8 cellular contexts compared by ENCODE assay signal in genomic region chr6:3023663-3024483, GRCh38. TPM values are rescaled to one million over a fixed set of nuclear protein-coding genes. Genes with fewer than 3 reads are reported as not detected.
DNase-seq lines count a peak whose midpoint lies in the region; ATAC-seq and TF ChIP-seq lines count a peak whose summit lies in the region.

No MANE protein-coding gene starts in this region.

- POLR2A ChIA-PET in IMR-90 (lab: Charles Lee; ENCODE audit: unreplicated experiment) = interaction anchor here (1.1 kb wide), 2 partner anchors 22 to 25 kb away, joined by 3 to 6 read pairs; no protein-coding TSS in a partner anchor

- peaks cover 17% of the 10 kb centered on the region for H3K36me3 Mint-ChIP-seq in activated naive CD4-positive, alpha-beta T cell treated with anti-CD3 and anti-CD28 coated beads for 36 hours (ENCODE audit: low read depth)

- H3K4me1 ChIP-seq in DND-41 (ENCODE audit: insufficient read depth, low read length) (peaks cover 62% of the 10 kb centered on the region), IMR-90 (ENCODE audit: control insufficient read depth, insufficient read depth, low read length) (peaks cover 12% of the 10 kb centered on the region), SJSA1 (replicated peaks) (peaks cover 24% of the 10 kb centered on the region), psoas muscle (peaks cover 46% of the 10 kb centered on the region), urinary bladder (ENCODE audit: insufficient read depth) (peaks cover 2% of the 10 kb centered on the region)

- H3K79me2 ChIP-seq in DND-41 (ENCODE audit: insufficient read depth, low read length) = peaks cover 15% of the 10 kb centered on the region

- H3K27ac Mint-ChIP-seq in activated naive CD4-positive, alpha-beta T cell treated with anti-CD3 and anti-CD28 coated beads for 36 hours = peak overlapping the region; percentile 80

- H4K20me1 ChIP-seq in DND-41 (ENCODE audit: insufficient read depth, low read length) (no peaks in the 10 kb centered on the region), IMR-90 (ENCODE audit: insufficient read depth, low read length) (no peaks in the 10 kb centered on the region)

- H3K4me3 ChIP-seq in DND-41 (ENCODE audit: low read depth in 1 of 2, low read length in 2 of 2) (peak overlapping the region; percentile 23 to 60; a peak in 3 of 4 replicates), IMR-90 (ENCODE audit: insufficient read depth, low read depth, low read length) (peak overlapping the region; percentile 31), SJSA1 (peak overlapping the region; percentile 6; the same call in 1 of the 2 replicates), psoas muscle (peak overlapping the region; percentile 72), urinary bladder (ENCODE audit: low read depth, low read length) (peak overlapping the region; percentile 37)

- no peak for TF ChIP-seq RAD21 in IMR-90 (IDR thresholded peaks at IDR 0.05; ENCODE audit: low read length)

- H3K36me3 ChIP-seq in DND-41 (ENCODE audit: insufficient read depth, low read length) = peaks cover 4% of the 10 kb centered on the region; the same call in 1 of the 2 replicates
- H3K36me3 ChIP-seq in IMR-90 (ENCODE audit: control insufficient read depth, insufficient read depth, low read length) = no peaks in the 10 kb centered on the region
- H3K36me3 ChIP-seq in SJSA1 = peaks cover 12% of the 10 kb centered on the region
- H3K36me3 ChIP-seq in psoas muscle (ENCODE audit: insufficient read depth in 1 of 2, low read depth in 1 of 2) = peaks cover 0 to 24% of the 10 kb centered on the region in 2 donors
- H3K36me3 ChIP-seq in urinary bladder (ENCODE audit: insufficient read depth) = no peaks in the 10 kb centered on the region

- H3K79me1 ChIP-seq in IMR-90 (ENCODE audit: low read depth in 1 of 2, low read length in 2 of 2) = peaks cover 16 to 26% of the 10 kb centered on the region in 2 experiments

- H2BK15ac ChIP-seq in IMR-90 (ENCODE audit: low read depth, low read length) = peak overlapping the region; percentile 97

- peak overlapping the region; percentile 97 to 100 for H4K8ac ChIP-seq in IMR-90 (ENCODE audit: low read depth in 2 of 2, low read length in 2 of 2)

- H3K27me3 ChIP-seq in DND-41 (ENCODE audit: insufficient read depth, low read length, poor library complexity) = no peaks in the 10 kb centered on the region
- no peaks in the 10 kb centered on the region for H3K27me3 ChIP-seq in IMR-90 (ENCODE audit: control insufficient read depth, insufficient read depth, low read length)
- H3K27me3 ChIP-seq in SJSA1 (replicated peaks) = no peaks in the 10 kb centered on the region
- H3K27me3 ChIP-seq in psoas muscle (ENCODE audit: insufficient read depth in 3 of 3, low read length in 2 of 3) = no peaks in the 10 kb centered on the region

- peak overlapping the region; percentile 99 for H3K4ac ChIP-seq in IMR-90 (ENCODE audit: low read depth, low read length)

- H4K5ac ChIP-seq in IMR-90 (ENCODE audit: low read depth, low read length) = peak overlapping the region; percentile 99

- WGBS in IMR-90 (ENCODE audit: extremely low coverage in 2 of 2, insufficient read length in 1 of 2), 2 experiments = 82% methylated on average over 10 of the region's 32 CpGs; no CpG with 5 or more reads in 1 of the 2 experiments
- 12 to 35% (median 14%) methylated on average over 32 of the region's 32 CpGs for WGBS in psoas muscle, 3 donors
- 45% methylated on average over 32 of the region's 32 CpGs for WGBS in urinary bladder

- TF ChIP-seq CTCF in DND-41 (IDR thresholded peaks at IDR 0.05; ENCODE audit: borderline replicate concordance, extremely low read depth, low read length, poor library complexity, severe bottlenecking) = no peak
- no peak for TF ChIP-seq CTCF in IMR-90 (conservative IDR thresholded peaks at IDR 0.05; ENCODE audit: low read depth, low read length)
- TF ChIP-seq CTCF in psoas muscle (IDR thresholded peaks at IDR 0.05) = no peak

- peak overlapping the region; percentile 96 for H2BK120ac ChIP-seq in IMR-90 (ENCODE audit: low read depth, low read length)

- CTCF ChIA-PET in IMR-90 (lab: Yijun Ruan, JAX) = interaction anchor here (0.5 to 1.1 kb wide), 2 partner anchors 22 to 892 kb away, joined by 3 read pairs; no protein-coding TSS in a partner anchor
- CTCF ChIA-PET in activated naive CD4-positive, alpha-beta T cell treated with anti-CD3 and anti-CD28 coated beads for 36 hours (lab: Charles Lee) = interaction anchor here (0.6 to 1.2 kb wide), 3 partner anchors 12 to 437 kb away, joined by 3 to 4 read pairs (median 3); no protein-coding TSS in a partner anchor

- peak; percentile 85 for ATAC-seq in DND-41 (ENCODE audit: insufficient read depth, low read depth)
- peak; percentile 80 for ATAC-seq in GM21576 (IDR thresholded peaks at IDR 0.05; ENCODE audit: unreplicated experiment)
- ATAC-seq in IMR-90 (ENCODE audit: low read depth) = peak; percentile 95
- ATAC-seq in psoas muscle = peak; percentile 93 to 94 (median 94)

- BruUV-seq in IMR-90 (replicated peaks; lab: Mats Ljungman, UMichigan) = no TSS peak

- H3K18ac ChIP-seq in IMR-90 (ENCODE audit: low read depth, low read length) = peak overlapping the region; percentile 93

- peak overlapping the region; percentile 66 for H2AFZ ChIP-seq in DND-41 (ENCODE audit: low read depth, low read length)
- H2AFZ ChIP-seq in IMR-90 (replicated peaks; ENCODE audit: low read length, poor library complexity) = peak overlapping the region; percentile 96

- H3K9me3 Mint-ChIP-seq in activated naive CD4-positive, alpha-beta T cell treated with anti-CD3 and anti-CD28 coated beads for 36 hours = no peaks in the 10 kb centered on the region

- intact Hi-C loops in IMR-90 (cut with micrococcal nuclease) = no loop called here
- intact Hi-C loops in activated naive CD4-positive, alpha-beta T cell treated with anti-CD3 and anti-CD28 coated beads for 36 hours (cut with micrococcal nuclease) = loop anchor here (1.0 kb wide), 3 partner anchors 25 to 94 kb away; partner anchors contain the start of genes BPHL and NQO2
- intact Hi-C loops in cardiac septum (cut with DNase I) = loop anchor here (1.0 kb wide), 1 partner anchor 24 kb away; no protein-coding TSS in a partner anchor
- intact Hi-C loops in psoas muscle (cut with DNase I) = loop anchor here (1.0 kb wide), 2 partner anchors 22 to 23 kb away; no protein-coding TSS in a partner anchor

- peak overlapping the region; percentile 85 for H3K27ac ChIP-seq in DND-41 (ENCODE audit: low read length)
- peak overlapping the region; percentile 96 for H3K27ac ChIP-seq in IMR-90 (ENCODE audit: insufficient read depth, low read length)
- peak overlapping the region; percentile 84 for H3K27ac ChIP-seq in SJSA1
- peak overlapping the region; percentile 97 for H3K27ac ChIP-seq in psoas muscle
- peak overlapping the region; percentile 86 for H3K27ac ChIP-seq in urinary bladder (ENCODE audit: low read depth)

- H3K4me1 Mint-ChIP-seq in activated naive CD4-positive, alpha-beta T cell treated with anti-CD3 and anti-CD28 coated beads for 36 hours (ENCODE audit: low read depth) = peaks cover 57% of the 10 kb centered on the region

- H2BK20ac ChIP-seq in IMR-90 (ENCODE audit: low read depth, low read length) = peak overlapping the region; percentile 87

- H2BK5ac ChIP-seq in IMR-90 (ENCODE audit: low read depth, low read length, poor library complexity, severe bottlenecking) = peak overlapping the region; percentile 90

- no peaks in the 10 kb centered on the region for H3K9me3 ChIP-seq in DND-41 (ENCODE audit: insufficient read depth, low read length, severe bottlenecking)
- H3K9me3 ChIP-seq in IMR-90 (ENCODE audit: control insufficient read depth, insufficient read depth, low read length) = no peaks in the 10 kb centered on the region
- H3K9me3 ChIP-seq in SJSA1 (replicated peaks) = no peaks in the 10 kb centered on the region
- no peaks in the 10 kb centered on the region for H3K9me3 ChIP-seq in psoas muscle

- peak overlapping the region; percentile 96 for H3K23ac ChIP-seq in IMR-90 (ENCODE audit: low read depth, low read length)

- peak overlapping the region; percentile 97 for H2AK5ac ChIP-seq in IMR-90 (ENCODE audit: low read depth, low read length)

- peak overlapping the region; percentile 28; the same call in 1 of the 2 replicates for H3K56ac ChIP-seq in IMR-90 (ENCODE audit: extremely low read depth, insufficient read depth, low read length)

- peak overlapping the region; percentile 84 for H3K4me3 Mint-ChIP-seq in activated naive CD4-positive, alpha-beta T cell treated with anti-CD3 and anti-CD28 coated beads for 36 hours

- no peaks in the 10 kb centered on the region for H3K27me3 Mint-ChIP-seq in activated naive CD4-positive, alpha-beta T cell treated with anti-CD3 and anti-CD28 coated beads for 36 hours (ENCODE audit: low read depth)

- H2AK9ac ChIP-seq in IMR-90 (replicated peaks; ENCODE audit: low read depth, low read length, poor library complexity) = peak overlapping the region; percentile 94

- dilution Hi-C loops in IMR-90 (cut with HindIII; ENCODE audit: low sequenced_read_pairs, unreplicated experiment) = no loop called here

- H3K14ac ChIP-seq in IMR-90 (replicated peaks; ENCODE audit: low read depth, low read length) = peak overlapping the region; percentile 95

- peak; percentile 97 for DNase-seq in DND-41
- peak; percentile 86 for DNase-seq in IMR-90
- DNase-seq in SJSA1 (ENCODE audit: low read depth in 1 of 2, low spot score in 2 of 2) = peak; percentile 94 to 97
- peak; percentile 93 for DNase-seq in activated naive CD4-positive, alpha-beta T cell treated with anti-CD3 and anti-CD28 coated beads for 36 hours
- peak; percentile 98 for DNase-seq in cardiac septum (ENCODE audit: low spot score)
- DNase-seq in psoas muscle = peak; percentile 96 to 98

- H3K9ac ChIP-seq in DND-41 (ENCODE audit: low read depth, low read length) (peak overlapping the region; percentile 58), IMR-90 (ENCODE audit: low read depth, low read length) (peak overlapping the region; percentile 58)

- H4K91ac ChIP-seq in IMR-90 (ENCODE audit: insufficient read depth, low read depth, low read length) = peak overlapping the region; percentile 99

- H3K4me2 ChIP-seq in DND-41 (ENCODE audit: insufficient read depth, low read length) (peak overlapping the region; percentile 69), IMR-90 (ENCODE audit: low read depth, low read length) (peak overlapping the region; percentile 70)

- H3K9me1 ChIP-seq in IMR-90 (ENCODE audit: insufficient read depth, low read length) = peaks cover 7% of the 10 kb centered on the region; the same call in 1 of the 2 replicates

- in situ Hi-C loops in IMR-90 (cut with MboI; ENCODE audit: low sequenced_read_pairs) = no loop called here

- TF ChIP-seq POLR2A in IMR-90 (IDR thresholded peaks at IDR 0.05; ENCODE audit: low read depth, low read length) = no peak

RNA-seq across cellular contexts. Expression of gene NQO2, which starts 24.2 kb away (rescaled TPM):
- total RNA-seq in IMR-90 (2012; rRNA removed) = 59.4 and 72.1 TPM in 2 replicates
- 41.9 and 42.5 TPM in 2 replicates for polyA plus RNA-seq in IMR-90 (2012; rRNA removed)
- 31.1 and 51.6 TPM in 2 replicates for polyA plus RNA-seq in IMR-90 (2012; cell fraction: cytosol; rRNA removed)
- 13.5 and 24.4 TPM in 2 replicates for polyA plus RNA-seq in IMR-90 (2012; cell fraction: nucleus; rRNA removed; ENCODE audit: low replicate concordance)
- total RNA-seq in SJSA1 (2014; rRNA removed; shearing (Covaris generic)) = 44.9 and 47.1 TPM in 2 replicates
- 10 to 100 TPM; 18.8 to 21.1 TPM for total RNA-seq in activated naive CD4-positive, alpha-beta T cell treated with anti-CD3 and anti-CD28 coated beads for 36 hours
- total RNA-seq in cardiac septum = 37.9 TPM
- 100 to 1,000 TPM in 2 of 4 donors, 10 to 100 TPM in 2; 42.8 to 129 (median 101) TPM for total RNA-seq in psoas muscle
- polyA plus RNA-seq in psoas muscle = 100 to 1,000 TPM in 2 of 3 donors, 10 to 100 TPM in 1; 80.1 to 201 (median 159) TPM
- 8.7 TPM for total RNA-seq in urinary bladder
- 25.5 TPM for polyA plus RNA-seq in urinary bladder

RNA-seq across cellular contexts. Expression of gene RIPK1, which starts 44.4 kb away (rescaled TPM):
- total RNA-seq in IMR-90 (2012; rRNA removed) = 25.6 and 28.6 TPM in 2 replicates
- 11.9 and 12.6 TPM in 2 replicates for polyA plus RNA-seq in IMR-90 (2012; rRNA removed)
- polyA plus RNA-seq in IMR-90 (2012; cell fraction: cytosol; rRNA removed) = 4.5 and 7.2 TPM in 2 replicates
- polyA plus RNA-seq in IMR-90 (2012; cell fraction: nucleus; rRNA removed; ENCODE audit: low replicate concordance) = 9.3 and 27.5 TPM in 2 replicates
- 12.6 and 20.2 TPM in 2 replicates for total RNA-seq in SJSA1 (2014; rRNA removed; shearing (Covaris generic))
- total RNA-seq in activated naive CD4-positive, alpha-beta T cell treated with anti-CD3 and anti-CD28 coated beads for 36 hours = 10 to 100 TPM in 1 of 2 experiments, 1 to 10 TPM in 1; 8.8 to 10.1 TPM
- 8.2 TPM for total RNA-seq in cardiac septum
- total RNA-seq in psoas muscle = 10 to 100 TPM in 1 of 4 donors, 1 to 10 TPM in 3; 6.2 to 10.4 (median 7.2) TPM
- polyA plus RNA-seq in psoas muscle = 10 to 100 TPM in 1 of 3 donors, 1 to 10 TPM in 2; 5.6 to 10.6 (median 7.1) TPM
- total RNA-seq in urinary bladder = 24.5 TPM
- polyA plus RNA-seq in urinary bladder = 22.4 TPM

RNA-seq across cellular contexts. Expression of gene SERPINB6, which starts 52.5 kb away (rescaled TPM):
- total RNA-seq in IMR-90 (2012; rRNA removed) = 37.1 and 60.3 TPM in 2 replicates
- 78.7 and 91.1 TPM in 2 replicates for polyA plus RNA-seq in IMR-90 (2012; rRNA removed)
- polyA plus RNA-seq in IMR-90 (2012; cell fraction: cytosol; rRNA removed) = 74.7 and 123 TPM in 2 replicates
- 93.6 and 162 TPM in 2 replicates for polyA plus RNA-seq in IMR-90 (2012; cell fraction: nucleus; rRNA removed; ENCODE audit: low replicate concordance)
- 130 and 144 TPM in 2 replicates for total RNA-seq in SJSA1 (2014; rRNA removed; shearing (Covaris generic))
- total RNA-seq in activated naive CD4-positive, alpha-beta T cell treated with anti-CD3 and anti-CD28 coated beads for 36 hours = 10 to 100 TPM; 31.2 to 31.4 TPM
- 171 TPM for total RNA-seq in cardiac septum
- total RNA-seq in psoas muscle = 100 to 1,000 TPM in 3 of 4 donors, 10 to 100 TPM in 1; 92.3 to 205 (median 141) TPM
- 100 to 1,000 TPM; 161 to 239 (median 174) TPM for polyA plus RNA-seq in psoas muscle
- 58.8 TPM for total RNA-seq in urinary bladder
- polyA plus RNA-seq in urinary bladder = 130 TPM

Comparison
In these comparisons a context has a peak if more than half of its experiments do, and no peak if none do; other contexts are left out.
1. Peak in every context shown above with its lines: DNase-seq, ATAC-seq, H3K4me3 ChIP-seq and H3K27ac ChIP-seq.
2. H3K4me3 ChIP-seq: peak in every context shown above with its lines; median percentile 72 in psoas muscle; 42 in DND-41; 37 in urinary bladder; 31 in IMR-90; 6 in SJSA1.